ENCODE assay signal across 1 cellular context in the genomic region with DNA sequence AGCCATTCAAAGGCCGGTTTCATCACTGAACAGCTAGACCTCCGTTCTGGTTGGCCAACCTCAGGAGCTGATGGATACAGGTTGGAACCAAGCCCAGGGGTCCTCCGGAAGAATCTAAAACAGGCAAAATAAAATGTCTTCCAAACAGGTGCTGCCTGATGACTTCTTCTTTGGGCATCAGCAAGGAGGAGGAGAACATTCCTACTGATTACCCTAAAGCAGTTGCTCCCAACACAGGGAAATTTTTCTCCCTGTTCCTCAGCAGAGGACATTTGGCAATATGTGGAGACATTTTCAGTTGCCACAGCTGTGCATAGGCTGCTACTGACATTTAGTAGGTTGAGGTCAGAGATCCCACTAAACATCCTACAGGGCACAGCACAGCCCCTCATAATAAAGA.
TF ChIP-seq lines count a peak whose summit lies in the region.

No MANE protein-coding gene starts in this region.

TF ChIP-seq in IMR-90, 13 proteins besides CTCF, POLR2A, EP300 and RAD21:
- TF ChIP-seq MAZ (IDR thresholded peaks at IDR 0.05; ENCODE audit: borderline replicate concordance, low read depth, low read length) = no peak
- no peak for TF ChIP-seq FOS (IDR thresholded peaks at IDR 0.05; ENCODE audit: low read depth, low read length)
- no peak for TF ChIP-seq RCOR1 (IDR thresholded peaks at IDR 0.05; ENCODE audit: insufficient replicate concordance, low read length)
- no peak for TF ChIP-seq NFE2L2 (IDR thresholded peaks at IDR 0.05; ENCODE audit: low read depth, low read length)
- TF ChIP-seq, protein P1, sequence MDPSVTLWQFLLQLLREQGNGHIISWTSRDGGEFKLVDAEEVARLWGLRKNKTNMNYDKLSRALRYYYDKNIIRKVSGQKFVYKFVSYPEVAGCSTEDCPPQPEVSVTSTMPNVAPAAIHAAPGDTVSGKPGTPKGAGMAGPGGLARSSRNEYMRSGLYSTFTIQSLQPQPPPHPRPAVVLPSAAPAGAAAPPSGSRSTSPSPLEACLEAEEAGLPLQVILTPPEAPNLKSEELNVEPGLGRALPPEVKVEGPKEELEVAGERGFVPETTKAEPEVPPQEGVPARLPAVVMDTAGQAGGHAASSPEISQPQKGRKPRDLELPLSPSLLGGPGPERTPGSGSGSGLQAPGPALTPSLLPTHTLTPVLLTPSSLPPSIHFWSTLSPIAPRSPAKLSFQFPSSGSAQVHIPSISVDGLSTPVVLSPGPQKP (IDR thresholded peaks at IDR 0.05; ENCODE audit: borderline replicate concordance, low read depth, low read length) = no peak
- no peak for TF ChIP-seq MAFK (IDR thresholded peaks at IDR 0.05; ENCODE audit: low read depth, low read length)
- TF ChIP-seq SMC3 (IDR thresholded peaks at IDR 0.05; ENCODE audit: low read depth, low read length) = no peak
- TF ChIP-seq, protein P2, sequence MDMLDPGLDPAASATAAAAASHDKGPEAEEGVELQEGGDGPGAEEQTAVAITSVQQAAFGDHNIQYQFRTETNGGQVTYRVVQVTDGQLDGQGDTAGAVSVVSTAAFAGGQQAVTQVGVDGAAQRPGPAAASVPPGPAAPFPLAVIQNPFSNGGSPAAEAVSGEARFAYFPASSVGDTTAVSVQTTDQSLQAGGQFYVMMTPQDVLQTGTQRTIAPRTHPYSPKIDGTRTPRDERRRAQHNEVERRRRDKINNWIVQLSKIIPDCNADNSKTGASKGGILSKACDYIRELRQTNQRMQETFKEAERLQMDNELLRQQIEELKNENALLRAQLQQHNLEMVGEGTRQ (IDR thresholded peaks at IDR 0.05; ENCODE audit: low read depth, low read length) = no peak
- TF ChIP-seq RFX5 (IDR thresholded peaks at IDR 0.05; ENCODE audit: low read depth, low read length) = no peak
- TF ChIP-seq CEBPB (IDR thresholded peaks at IDR 0.05; ENCODE audit: low read depth, low read length) = no peak
- TF ChIP-seq BHLHE40 (IDR thresholded peaks at IDR 0.05; ENCODE audit: low read depth, low read length) = no peak
- TF ChIP-seq MXI1 (IDR thresholded peaks at IDR 0.05; ENCODE audit: borderline replicate concordance, low read depth, low read length) = no peak
